Comparison of ENCODE assay signal across 22 cellular contexts in the genomic region with DNA sequence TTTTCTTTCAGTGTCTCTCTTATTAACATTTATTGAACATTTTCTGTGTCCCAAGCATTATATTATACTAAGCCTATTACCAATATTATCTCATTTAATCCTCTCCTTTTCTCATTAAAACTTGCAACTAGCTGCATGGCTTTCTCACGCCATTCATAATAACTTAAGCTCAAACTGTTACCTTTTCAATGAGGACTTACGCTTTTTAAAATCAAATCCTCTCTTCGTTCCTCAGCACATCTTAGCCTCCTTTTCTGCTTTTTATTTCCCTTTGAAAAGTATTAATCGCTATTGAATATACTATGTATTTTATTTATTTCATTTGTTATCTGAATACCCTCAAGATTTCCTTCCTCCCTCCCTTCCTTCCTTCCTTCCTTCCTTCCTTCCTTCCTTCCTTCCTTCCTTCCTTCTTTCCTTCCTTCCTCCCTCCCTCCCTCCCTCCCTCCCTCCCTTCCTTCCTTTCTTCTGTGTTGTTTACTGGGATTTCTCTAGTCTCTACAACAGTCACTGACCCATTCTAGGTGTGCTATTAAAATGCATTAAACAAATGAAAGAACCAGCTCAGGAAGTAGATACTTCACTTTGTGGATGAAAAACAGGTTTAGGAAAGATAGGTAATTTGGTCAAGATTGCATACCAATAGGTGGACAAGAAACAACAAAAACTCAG.
"Had no signal": no experiment of that assay in that cellular context is flagged by ENCODE, and none has a peak within 500 bp of the region (broad histone marks: within the 10 kb centered on the region; RNA-seq: fewer than 3 reads in every experiment).

No MANE protein-coding gene starts in this region.

- DNase-seq: dermis blood vessel endothelial cell; dorsolateral prefrontal cortex; effector CD4-positive, alpha-beta T cell; effector memory CD4-positive, alpha-beta T cell; foreskin keratinocyte; heart left ventricle; hypothalamus; immature natural killer cell; islet precursor cell; kidney; kidney glomerular epithelial cell; left lung; left ventricle myocardium superior; lower lobe of right lung; mesenchymal stem cell; mucosa of descending colon; naive B cell; naive thymus-derived CD8-positive, alpha-beta T cell had no signal

- H3K27me3 ChIP-seq: esophagus muscularis mucosa, foreskin keratinocyte, gastroesophageal sphincter, heart left ventricle had no signal

- H3K9me3 ChIP-seq: esophagus muscularis mucosa, gastroesophageal sphincter, heart left ventricle, left lung, lower lobe of right lung, mucosa of descending colon had no signal

- H3K36me3 ChIP-seq: esophagus muscularis mucosa, gastroesophageal sphincter, heart left ventricle, left lung, lower lobe of right lung had no signal

- ATAC-seq: foreskin keratinocyte; gastroesophageal sphincter; heart left ventricle; left lung; left ventricle myocardium superior; lower lobe of right lung; mucosa of descending colon; naive thymus-derived CD8-positive, alpha-beta T cell had no signal

- H3K4me3 ChIP-seq: coronary artery, dorsolateral prefrontal cortex, esophagus muscularis mucosa, gastroesophageal sphincter, heart left ventricle, hepatocyte, left lung, lower lobe of right lung, mucosa of descending colon had no signal

- H3K4me1 ChIP-seq: esophagus muscularis mucosa, foreskin keratinocyte, gastroesophageal sphincter, heart left ventricle, left lung, lower lobe of right lung had no signal

- H3K4me2 ChIP-seq: hepatocyte had no signal

- H3K27ac ChIP-seq: coronary artery, dorsolateral prefrontal cortex, esophagus muscularis mucosa, foreskin keratinocyte, gastroesophageal sphincter, heart left ventricle, hepatocyte, left lung, lower lobe of right lung had no signal
